In genomic region chr17:8222630-8223355, GRCh38 we compare ENCODE assay signal across 8 cellular contexts. TPM values are rescaled to one million over a fixed set of nuclear protein-coding genes. Genes with fewer than 3 reads are reported as not detected.
A peak's percentile ranks its signal among the peaks of the same experiment; 100 is the strongest.
DNase-seq lines count a peak whose midpoint lies in the region; ATAC-seq and TF ChIP-seq lines count a peak whose summit lies in the region.

No MANE protein-coding gene starts in this region.

- H3K4me1 ChIP-seq in BLaER1, result peaks cover 53% of the 10 kb centered on the region

- no peaks in the 10 kb centered on the region for H3K27me3 ChIP-seq in BLaER1

- peak overlapping the region; percentile 97 for H3K4me3 Mint-ChIP-seq in activated CD8-positive, alpha-beta T cell treated with anti-CD3 and anti-CD28 coated beads for 36 hours

- DNase-seq in NCI-H748 treated with DMSO at 0.1 percent for 48 hours (lab: John Stamatoyannopoulos, UW) (peak; percentile 84), ecto neural progenitor cell (ENCODE audit: low spot score) (peak; percentile 99), lung microvascular endothelial cell (ENCODE audit: low read depth in 2 of 2) (peak; percentile 95)
- DNase-seq in activated CD8-positive, alpha-beta T cell treated with anti-CD3 and anti-CD28 coated beads for 36 hours, result peak; percentile 95
- DNase-seq in stimulated activated CD4-positive, alpha-beta T cell treated with anti-CD3 and anti-CD28 coated beads, TNF-alpha, amount 100 ng/mL, for 24 hours (ENCODE audit: low read depth in 3 of 3), result peak; percentile 78 to 91 (median 83)

- peak; percentile 48 for ATAC-seq in GM19324 (IDR thresholded peaks at IDR 0.05; ENCODE audit: low FRiP score, unreplicated experiment)
- ATAC-seq in HG03469 (IDR thresholded peaks at IDR 0.05; ENCODE audit: unreplicated experiment), result peak; percentile 18
- peak; percentile 40 for ATAC-seq in activated CD8-positive, alpha-beta T cell treated with anti-CD3 and anti-CD28 coated beads for 36 hours

- no peaks in the 10 kb centered on the region for H3K9me3 ChIP-seq in BLaER1

- H3K36me3 ChIP-seq in BLaER1, result peaks cover 8% of the 10 kb centered on the region

- H3K9ac ChIP-seq in BLaER1, result peak overlapping the region; percentile 91

- peak overlapping the region; percentile 72 for H3K4me3 ChIP-seq in BLaER1

- H3K4me2 ChIP-seq in BLaER1, result peak overlapping the region; percentile 85

- H3K9me3 Mint-ChIP-seq in activated CD8-positive, alpha-beta T cell treated with anti-CD3 and anti-CD28 coated beads for 36 hours, result no peaks in the 10 kb centered on the region

- CTCF ChIA-PET in activated CD8-positive, alpha-beta T cell treated with anti-CD3 and anti-CD28 coated beads for 36 hours (lab: Charles Lee), result interaction anchor here (0.9 to 4.9 kb wide), 11 partner anchors 12 to 103 kb away, joined by 3 to 47 read pairs (median 8); partner anchors contain the start of genes ALOXE3, AURKB, BORCS6 and CTC1

- H4K20me1 ChIP-seq in BLaER1, result no peaks in the 10 kb centered on the region

- H3K27ac Mint-ChIP-seq in activated CD8-positive, alpha-beta T cell treated with anti-CD3 and anti-CD28 coated beads for 36 hours, result peak overlapping the region; percentile 99

- POLR2A ChIA-PET in activated CD8-positive, alpha-beta T cell treated with anti-CD3 and anti-CD28 coated beads for 36 hours (lab: Charles Lee), result interaction anchor here (0.8 to 8.8 kb wide), 26 partner anchors 10 to 981 kb away, joined by 3 to 232 read pairs (median 6); partner anchors contain the start of genes ALOXE3, AURKB, BORCS6 and CTC1

- intact Hi-C loops in activated CD8-positive, alpha-beta T cell treated with anti-CD3 and anti-CD28 coated beads for 36 hours (cut with micrococcal nuclease), result loop anchor here (1.0 to 5.0 kb wide), 4 partner anchors 35 to 104 kb away; partner anchors contain the start of gene ALOXE3

- peaks cover 34% of the 10 kb centered on the region for H3K4me1 Mint-ChIP-seq in activated CD8-positive, alpha-beta T cell treated with anti-CD3 and anti-CD28 coated beads for 36 hours (ENCODE audit: low read depth)

- no peak for TF ChIP-seq CTCF in activated CD8-positive, alpha-beta T cell treated with anti-CD3 and anti-CD28 coated beads for 36 hours (IDR thresholded peaks at IDR 0.05)

- H3K27me3 Mint-ChIP-seq in activated CD8-positive, alpha-beta T cell treated with anti-CD3 and anti-CD28 coated beads for 36 hours, result peaks cover 8% of the 10 kb centered on the region

- H3K36me3 Mint-ChIP-seq in activated CD8-positive, alpha-beta T cell treated with anti-CD3 and anti-CD28 coated beads for 36 hours (ENCODE audit: low read depth), result peaks cover 27% of the 10 kb centered on the region

- H3K27ac ChIP-seq in BLaER1, result peak overlapping the region; percentile 94

RNA-seq across cellular contexts. Expression of gene AURKB, which starts 12.4 kb away (rescaled TPM):
- total RNA-seq in activated CD8-positive, alpha-beta T cell treated with anti-CD3 and anti-CD28 coated beads for 36 hours, result 100 to 1,000 TPM; 170 to 174 TPM
- total RNA-seq in lung microvascular endothelial cell, result 4.4 and 16.6 TPM in 2 replicates

RNA-seq across cellular contexts. Expression of gene CTC1, which starts 25.1 kb away (rescaled TPM):
- total RNA-seq in activated CD8-positive, alpha-beta T cell treated with anti-CD3 and anti-CD28 coated beads for 36 hours, result 10 to 100 TPM; 53.0 to 60.3 TPM
- 3.5 and 7.1 TPM in 2 replicates for total RNA-seq in lung microvascular endothelial cell

RNA-seq across cellular contexts. Expression of gene PFAS, which starts 26.3 kb away (rescaled TPM):
- 100 to 1,000 TPM; 152 to 157 TPM for total RNA-seq in activated CD8-positive, alpha-beta T cell treated with anti-CD3 and anti-CD28 coated beads for 36 hours
- total RNA-seq in lung microvascular endothelial cell, result 12.7 and 15.0 TPM in 2 replicates

RNA-seq across cellular contexts. Expression of gene BORCS6, which starts 32.8 kb away (rescaled TPM):
- total RNA-seq in activated CD8-positive, alpha-beta T cell treated with anti-CD3 and anti-CD28 coated beads for 36 hours, result 1 to 10 TPM; 5.5 to 6.2 TPM
- total RNA-seq in lung microvascular endothelial cell, result 7.8 and 8.9 TPM in 2 replicates

RNA-seq across cellular contexts. Expression of gene TMEM107, which starts 46.6 kb away (rescaled TPM):
- 10 to 100 TPM; 33.4 to 35.9 TPM for total RNA-seq in activated CD8-positive, alpha-beta T cell treated with anti-CD3 and anti-CD28 coated beads for 36 hours
- total RNA-seq in lung microvascular endothelial cell, result 21.2 and 21.6 TPM in 2 replicates

Comparison
In these comparisons a context has a peak if more than half of its experiments do, and no peak if none do; other contexts are left out.
1. Peak in every context shown above with its lines: DNase-seq, ATAC-seq, H3K4me3 ChIP-seq and H3K27ac ChIP-seq.